Comparison of ENCODE assay signal across 27 cellular contexts in genomic region chr7:158543401-158543680, GRCh38. TPM values are rescaled to one million over a fixed set of nuclear protein-coding genes. Genes with fewer than 3 reads are reported as not detected.
DNase-seq lines count a peak whose midpoint lies in the region; ATAC-seq, FAIRE-seq and TF ChIP-seq lines count a peak whose summit lies in the region.
"Had no signal": no experiment of that assay in that cellular context is flagged by ENCODE, and none has a peak within 500 bp of the region (broad histone marks: within the 10 kb centered on the region; RNA-seq: fewer than 3 reads in every experiment).

No MANE protein-coding gene starts in this region.

- BruUV-seq in K562 (replicated peaks; lab: Mats Ljungman, UMichigan): no TSS peak

- POLR2A ChIA-PET in K562 (lab: Yijun Ruan, JAX): interaction anchor here (0.6 to 1.0 kb wide), 2 partner anchors 9 to 14 kb away, joined by 4 read pairs; no protein-coding TSS in a partner anchor

- no peaks in the 10 kb centered on the region for H3K9me3 Mint-ChIP-seq in type B pancreatic cell
- H3K9me3 Mint-ChIP-seq: CD4-positive, alpha-beta memory T cell; CD8-positive, alpha-beta memory T cell had no signal

- no peaks in the 10 kb centered on the region for H3K9me1 ChIP-seq in K562 (ENCODE audit: control insufficient read depth, insufficient read depth, low read length)

- no peaks in the 10 kb centered on the region for H3K36me3 Mint-ChIP-seq in type B pancreatic cell
- H3K36me3 Mint-ChIP-seq: CD14-positive monocyte; CD4-positive, alpha-beta memory T cell; CD4-positive, CD25-positive, alpha-beta regulatory T cell; CD8-positive, alpha-beta memory T cell had no signal

- peak overlapping the region; percentile 98 for H3K27ac ChIP-seq in OCI-LY1 (ENCODE audit: low read depth, low read length, poor library complexity, severe bottlenecking)
- peak overlapping the region; percentile 91 for H3K27ac ChIP-seq in SJSA1
- no peak overlapping the region for H3K27ac ChIP-seq in K562 (ENCODE audit: extremely low read depth, low read depth, low read length)
- H3K27ac ChIP-seq: BLaER1 had no signal

- TF ChIP-seq CTCF in OCI-LY1 (IDR thresholded peaks at IDR 0.05; ENCODE audit: low read length): no peak
- no peak for TF ChIP-seq CTCF in K562 (IDR thresholded peaks at IDR 0.05 in 2 of 3, conservative IDR thresholded peaks at IDR 0.05 in 1 of 3; ENCODE audit: insufficient read depth in 2 of 3, low read depth in 1 of 3, low read length in 3 of 3)
- no peak for TF ChIP-seq CTCF in type B pancreatic cell (conservative IDR thresholded peaks at IDR 0.05)

- H3K4me1 Mint-ChIP-seq in type B pancreatic cell (ENCODE audit: unreplicated experiment): no peaks in the 10 kb centered on the region

- H3F3A ChIP-seq in OCI-LY1 (ENCODE audit: insufficient read depth, low read length): no peaks in the 10 kb centered on the region

- no peak overlapping the region for H3K9ac ChIP-seq in OCI-LY1 (ENCODE audit: low read length)
- no peak overlapping the region for H3K9ac ChIP-seq in K562 (ENCODE audit: insufficient read depth in 1 of 2, low read depth in 2 of 2, low read length in 2 of 2)
- H3K9ac ChIP-seq: BLaER1 had no signal

- no peaks in the 10 kb centered on the region for H3K27me3 Mint-ChIP-seq in type B pancreatic cell
- H3K27me3 Mint-ChIP-seq: CD4-positive, alpha-beta memory T cell; CD4-positive, CD25-positive, alpha-beta regulatory T cell had no signal

- H3K27me3 ChIP-seq in OCI-LY1 (ENCODE audit: insufficient read depth, low read length) (no peaks in the 10 kb centered on the region), SJSA1 (replicated peaks) (no peaks in the 10 kb centered on the region), K562 (ENCODE audit: control insufficient read depth in 2 of 2, insufficient read depth in 2 of 2, low read length in 2 of 2) (peaks cover 68 to 96% of the 10 kb centered on the region in 2 experiments)
- H3K27me3 ChIP-seq: BE2C, BLaER1 had no signal

- H3K9me3 ChIP-seq in OCI-LY1 (ENCODE audit: low read length) (no peaks in the 10 kb centered on the region), SJSA1 (replicated peaks) (no peaks in the 10 kb centered on the region), K562 (replicated peaks; ENCODE audit: control insufficient read depth, insufficient read depth, low read depth, low read length) (no peaks in the 10 kb centered on the region)
- H3K9me3 ChIP-seq: BE2C, BLaER1 had no signal

- TF ChIP-seq POLR2A in K562 (conservative IDR thresholded peaks at IDR 0.05): no peak

- FAIRE-seq in K562 (lab: Jason Lieb, UNC): peak; percentile 19
- FAIRE-seq: A204.1, GM12878, GM12892, GM18507 had no signal

- H4K20me1 ChIP-seq in OCI-LY1 (ENCODE audit: insufficient read depth, low read length): no peaks in the 10 kb centered on the region
- H4K20me1 ChIP-seq in K562 (replicated peaks; ENCODE audit: control insufficient read depth, insufficient read depth, low read length): peaks cover 6% of the 10 kb centered on the region; the same call in 1 of the 2 replicates
- H4K20me1 ChIP-seq: BLaER1 had no signal

- H2AFZ ChIP-seq in OCI-LY1 (ENCODE audit: low read length) (no peak overlapping the region), K562 (ENCODE audit: low read depth, low read length) (no peak overlapping the region)

- H3K4me3 ChIP-seq in OCI-LY1 (ENCODE audit: low read depth, low read length, poor library complexity, severe bottlenecking) (no peak overlapping the region), SJSA1 (no peak overlapping the region), K562 (no peak overlapping the region)
- H3K4me3 ChIP-seq: BLaER1, GM12878 had no signal

- ATAC-seq in K562: no peak
- ATAC-seq: GM12878 had no signal

- H3K4me3 Mint-ChIP-seq in type B pancreatic cell: no peak overlapping the region
- H3K4me3 Mint-ChIP-seq: CD14-positive monocyte; CD4-positive, alpha-beta memory T cell; CD4-positive, CD25-positive, alpha-beta regulatory T cell; CD8-positive, alpha-beta memory T cell had no signal

- no peak for TF ChIP-seq EP300 in K562 (IDR thresholded peaks at IDR 0.05; ENCODE audit: low read length)

- CTCF ChIA-PET in K562 (lab: Yijun Ruan, JAX; ENCODE audit: low intra/inter-chr PET ratio): no interaction called here

- in situ Hi-C loops in K562 (cut with MboI): no loop called here

- DNase-seq in SJSA1 (ENCODE audit: low read depth in 1 of 2, low spot score in 2 of 2) (peak in 1 of 2 experiments; percentile 93), K562 (ENCODE audit: extremely low read depth in 1 of 4, low spot score in 3 of 4) (no peak), type B pancreatic cell (ENCODE audit: extremely low spot score, unreplicated experiment) (no peak)
- no peak for DNase-seq in stimulated activated CD4-positive, alpha-beta T cell treated with anti-CD3 and anti-CD28 coated beads, Interleukin-15, amount 100 ng/mL, for 24 hours
- DNase-seq: 8988T; ACHN; BE2C; C1 segment of cervical spinal cord; CD4-positive, alpha-beta memory T cell; CD4-positive, CD25-positive, alpha-beta regulatory T cell; CD8-positive, alpha-beta memory T cell; COR-L47; DMS 273 treated with DMSO at 0.1 percent for 48 hours; DMS153; DMS53; DMS79; DND-41; EL; GDM1 had no signal

- no peak for TF ChIP-seq RAD21 in K562 (CRISPR knock-in tag; conservative IDR thresholded peaks at IDR 0.05 in 1 of 2, IDR thresholded peaks at IDR 0.05 in 1 of 2)

- no peaks in the 10 kb centered on the region for H3K9me2 ChIP-seq in OCI-LY1 (ENCODE audit: low read depth, low read length)

- no peaks in the 10 kb centered on the region for H3K36me3 ChIP-seq in OCI-LY1 (ENCODE audit: insufficient read depth, low read length)
- peaks cover 79% of the 10 kb centered on the region for H3K36me3 ChIP-seq in SJSA1
- H3K36me3 ChIP-seq in K562 (ENCODE audit: control insufficient read depth, insufficient read depth, low read length): no peaks in the 10 kb centered on the region
- H3K36me3 ChIP-seq: BE2C, BLaER1 had no signal

- H3K4me1 ChIP-seq in OCI-LY1 (ENCODE audit: insufficient read depth, low read length, severe bottlenecking): peaks cover 69% of the 10 kb centered on the region
- peaks cover 76% of the 10 kb centered on the region for H3K4me1 ChIP-seq in SJSA1 (replicated peaks)
- H3K4me1 ChIP-seq in K562 (replicated peaks in 1 of 2; ENCODE audit: control insufficient read depth in 2 of 2, insufficient read depth in 2 of 2, low read length in 2 of 2): peaks cover 0 to 13% of the 10 kb centered on the region in 2 experiments; a peak in 1 of 5 replicates
- H3K4me1 ChIP-seq: BE2C had no signal

- no peak overlapping the region for H3K27ac Mint-ChIP-seq in type B pancreatic cell
- H3K27ac Mint-ChIP-seq: CD14-positive monocyte; CD4-positive, alpha-beta memory T cell; CD4-positive, CD25-positive, alpha-beta regulatory T cell; CD8-positive, alpha-beta memory T cell had no signal

- H3K4me2 ChIP-seq in OCI-LY1 (ENCODE audit: low read length) (no peak overlapping the region), K562 (ENCODE audit: insufficient read depth, low read length) (no peak overlapping the region)
- H3K4me2 ChIP-seq: BLaER1 had no signal

- WGBS in K562 (ENCODE audit: insufficient coverage, low coverage, missing lambda C conversion rate): 3% methylated on average over 3 of the region's 3 CpGs

- intact Hi-C loops in K562 (cut with micrococcal nuclease): no loop called here

- no peaks in the 10 kb centered on the region for H3K79me2 ChIP-seq in OCI-LY1 (ENCODE audit: insufficient read depth, low read length)
- H3K79me2 ChIP-seq in K562 (ENCODE audit: control insufficient read depth, insufficient read depth, low read length): no peaks in the 10 kb centered on the region

TF ChIP-seq in K562, 482 proteins besides CTCF, POLR2A, EP300 and RAD21 (continues in another document):
- TF ChIP-seq BRCA1 (IDR thresholded peaks at IDR 0.05) (no peak), BRCA1 (CRISPR knock-in tag; IDR thresholded peaks at IDR 0.05) (no peak)

RNA-seq across cellular contexts. Expression of gene PTPRN2, which starts 44.3 kb away (rescaled TPM):
- total RNA-seq in SJSA1 (2014; rRNA removed; shearing (Covaris generic)): 1.2 and 2.1 TPM in 2 replicates
- total RNA-seq in K562 (2011; cell fraction: chromatin; rRNA removed; ENCODE audit: low replicate concordance): not detected in 2 replicates
- not detected in 2 replicates for total RNA-seq in K562 (2011; cell fraction: nucleolus; rRNA removed)
- not detected in 2 replicates for total RNA-seq in K562 (2011; cell fraction: nucleoplasm; rRNA removed)
- not detected in 2 replicates for total RNA-seq in K562 (2014; rRNA removed)
- total RNA-seq in K562 (2014; rRNA removed; fragmentation: Illumina TruSeq; extraction: Trizol): not detected in 2 replicates
- not detected in 2 replicates for total RNA-seq in K562 (2015; rRNA removed; fragmentation: Illumina TruSeq; extraction: Trizol)
- 0.09 TPM in 1 of 2 replicates, not detected in the other for total RNA-seq in K562 (2021)
- not detected in 2 replicates for polyA plus RNA-seq in K562 (2011; rRNA removed)
- not detected in 2 replicates for polyA plus RNA-seq in K562 (2011; cell fraction: cytosol; rRNA removed)
- polyA plus RNA-seq in K562 (2011; cell fraction: nucleus; rRNA removed): not detected in 2 replicates
- polyA plus RNA-seq in K562 (2012): 0.04 TPM in 1 of 2 replicates, not detected in the other
- not detected in 2 replicates for polyA plus RNA-seq in K562 (2014; fragmentation: Illumina TruSeq; extraction: Trizol)
- not detected for polyA plus RNA-seq in K562 (2014; fragmentation: Nextera tagmentation; extraction: Ambion mirVana)
- polyA plus RNA-seq in K562 (2014; rRNA removed): not detected in 2 replicates
- polyA minus RNA-seq in K562 (2011; rRNA and poly(A)+ RNA removed): not detected in 2 replicates
- polyA minus RNA-seq in K562 (2011; cell fraction: cytosol; rRNA and poly(A)+ RNA removed): 0.73 TPM in 1 of 2 replicates, not detected in the other
- polyA minus RNA-seq in K562 (2011; cell fraction: nucleus; rRNA and poly(A)+ RNA removed): not detected in 2 replicates
- total RNA-seq in type B pancreatic cell (ENCODE audit: low replicate concordance): 15.4 and 16.2 TPM in 2 replicates
- total RNA-seq: G401, GM12878 had no signal
